ENCODE assay signal across 32 cellular contexts in genomic region chr10:104546756-104547155, GRCh38.
DNase-seq lines count a peak whose midpoint lies in the region; ATAC-seq, FAIRE-seq and TF ChIP-seq lines count a peak whose summit lies in the region.
"Had no signal": no experiment of that assay in that cellular context is flagged by ENCODE, and none has a peak within 500 bp of the region (broad histone marks: within the 10 kb centered on the region; RNA-seq: fewer than 3 reads in every experiment).

No MANE protein-coding gene starts in this region.

- H3K4me3 Mint-ChIP-seq in activated naive CD4-positive, alpha-beta T cell treated with anti-CD3 and anti-CD28 coated beads for 36 hours: no peak overlapping the region
- H3K4me3 Mint-ChIP-seq: activated CD4-positive, alpha-beta T cell treated with anti-CD3 and anti-CD28 coated beads, Interleukin-2, amount 10 ng/mL, durations not matched to agents 24 days and 14 days; HFFc6; naive thymus-derived CD4-positive, alpha-beta T cell had no signal

- no peak for TF ChIP-seq POLR2A in K562 (conservative IDR thresholded peaks at IDR 0.05)

- H3K9ac ChIP-seq in K562 (ENCODE audit: insufficient read depth in 1 of 2, low read depth in 2 of 2, low read length in 2 of 2): no peak overlapping the region

- H3K4me3 ChIP-seq in K562 (no peak overlapping the region), osteoblast (ENCODE audit: insufficient read depth, low read length) (no peak overlapping the region)
- H3K4me3 ChIP-seq: adrenal gland, body of pancreas, dorsolateral prefrontal cortex, smooth muscle cell, tibial nerve had no signal

- H3K27me3 ChIP-seq in K562 (ENCODE audit: control insufficient read depth in 2 of 2, insufficient read depth in 2 of 2, low read length in 2 of 2) (no peaks in the 10 kb centered on the region), osteoblast (ENCODE audit: insufficient read depth, low read length) (no peaks in the 10 kb centered on the region)
- H3K27me3 ChIP-seq: adrenal gland, BE2C, body of pancreas, tibial nerve had no signal

- no peak overlapping the region for H3K4me2 ChIP-seq in K562 (ENCODE audit: insufficient read depth, low read length)
- H3K4me2 ChIP-seq in osteoblast (ENCODE audit: insufficient read depth, low read length): no peak overlapping the region
- H3K4me2 ChIP-seq: smooth muscle cell had no signal

- TF ChIP-seq EP300 in K562 (IDR thresholded peaks at IDR 0.05; ENCODE audit: low read length): no peak

- POLR2A ChIA-PET in K562 (lab: Yijun Ruan, JAX): interaction anchor here (0.7 kb wide), 1 partner anchor 295 kb away, joined by 3 read pairs; no protein-coding TSS in a partner anchor

- in situ Hi-C loops in K562 (cut with MboI): no loop called here

- CTCF ChIA-PET in K562 (lab: Yijun Ruan, JAX; ENCODE audit: low intra/inter-chr PET ratio): no interaction called here
- CTCF ChIA-PET in activated naive CD4-positive, alpha-beta T cell treated with anti-CD3 and anti-CD28 coated beads for 36 hours (lab: Charles Lee): interaction anchor here (1.2 kb wide), 1 partner anchor 42 kb away, joined by 3 read pairs; no protein-coding TSS in a partner anchor

- peaks cover 7% of the 10 kb centered on the region for H3K27me3 Mint-ChIP-seq in activated naive CD4-positive, alpha-beta T cell treated with anti-CD3 and anti-CD28 coated beads for 36 hours (ENCODE audit: low read depth)
- H3K27me3 Mint-ChIP-seq: activated CD4-positive, alpha-beta T cell treated with anti-CD3 and anti-CD28 coated beads, Interleukin-2, amount 10 ng/mL, durations not matched to agents 24 days and 14 days had no signal

- H3K36me3 Mint-ChIP-seq in activated naive CD4-positive, alpha-beta T cell treated with anti-CD3 and anti-CD28 coated beads for 36 hours (ENCODE audit: low read depth): no peaks in the 10 kb centered on the region

- no peak overlapping the region for H2AFZ ChIP-seq in K562 (ENCODE audit: low read depth, low read length)
- no peak overlapping the region for H2AFZ ChIP-seq in osteoblast (ENCODE audit: low read length)

- 0 out of 3 replicates have a peak, but pooled peaks have one; percentile 51 for ATAC-seq in K562
- ATAC-seq: body of pancreas; left ventricle myocardium superior; naive thymus-derived CD4-positive, alpha-beta T cell; Right ventricle myocardium inferior had no signal

- no peak for FAIRE-seq in K562 (lab: Jason Lieb, UNC)
- FAIRE-seq: endothelial cell of umbilical vein, islet of Langerhans had no signal

- H3K4me1 ChIP-seq in K562 (replicated peaks in 1 of 2; ENCODE audit: control insufficient read depth in 2 of 2, insufficient read depth in 2 of 2, low read length in 2 of 2) (no peaks in the 10 kb centered on the region), osteoblast (ENCODE audit: insufficient read depth, low read length) (no peaks in the 10 kb centered on the region)
- H3K4me1 ChIP-seq: adrenal gland, BE2C, body of pancreas, tibial nerve had no signal

- DNase-seq in NOMO-1 treated with DMSO at 0.1 percent for 48 hours (lab: John Stamatoyannopoulos, UW; ENCODE audit: unreplicated experiment) (peak; percentile 1), NOMO-1 treated with dmso at 0.1 percent for 144 hours (lab: John Stamatoyannopoulos, UW; ENCODE audit: unreplicated experiment) (no peak), M059J (ENCODE audit: low read depth) (peak; percentile 6), K562 (ENCODE audit: extremely low read depth in 1 of 4, low spot score in 3 of 4) (no peak), osteoblast (ENCODE audit: insufficient read length, low spot score, missing footprints) (no peak), NCI-H1417 (lab: John Stamatoyannopoulos, UW) (no peak)
- DNase-seq in effector CD8-positive, alpha-beta T cell (lab: John Stamatoyannopoulos, UW): no peak
- DNase-seq in activated naive CD4-positive, alpha-beta T cell treated with anti-CD3 and anti-CD28 coated beads for 36 hours: no peak
- DNase-seq: activated CD4-positive, alpha-beta T cell treated with anti-CD3 and anti-CD28 coated beads, Interleukin-2, amount 10 ng/mL, durations not matched to agents 24 days and 14 days; activated naive CD4-positive, alpha-beta T cell treated with Interleukin-2 at 50 U/mL for 16 hours; activated T-cell treated with anti-CD3 and anti-CD28 coated beads, Interleukin-2, amount 50 U/mL, for 48 hours; BE2C; body of pancreas; DND-41; dorsolateral prefrontal cortex; HFFc6; left ventricle myocardium superior; midbrain; naive thymus-derived CD4-positive, alpha-beta T cell; NCI-H1092; NCI-H187; NCI-H526 treated with DMSO at 0.1 percent for 48 hours; OCI-M1; SW 1271; T-helper 9 cell had no signal

- no peaks in the 10 kb centered on the region for H3K79me2 ChIP-seq in K562 (ENCODE audit: control insufficient read depth, insufficient read depth, low read length)
- H3K79me2 ChIP-seq in osteoblast (ENCODE audit: insufficient read depth, low read length): no peaks in the 10 kb centered on the region

- H3K9me3 ChIP-seq in K562 (replicated peaks; ENCODE audit: control insufficient read depth, insufficient read depth, low read depth, low read length) (no peaks in the 10 kb centered on the region), osteoblast (ENCODE audit: low read depth, low read length) (no peaks in the 10 kb centered on the region)
- H3K9me3 ChIP-seq: adrenal gland, BE2C, body of pancreas, tibial nerve had no signal

- no peak overlapping the region for H3K27ac Mint-ChIP-seq in activated naive CD4-positive, alpha-beta T cell treated with anti-CD3 and anti-CD28 coated beads for 36 hours
- H3K27ac Mint-ChIP-seq: activated CD4-positive, alpha-beta T cell treated with anti-CD3 and anti-CD28 coated beads, Interleukin-2, amount 10 ng/mL, durations not matched to agents 24 days and 14 days; HFFc6; naive thymus-derived CD4-positive, alpha-beta T cell had no signal

- TF ChIP-seq CTCF in K562 (IDR thresholded peaks at IDR 0.05 in 2 of 3, conservative IDR thresholded peaks at IDR 0.05 in 1 of 3; ENCODE audit: insufficient read depth in 2 of 3, low read depth in 1 of 3, low read length in 3 of 3) (peak in 1 of 3 experiments; percentile 24; a peak in 1 of 6 replicates), osteoblast (IDR thresholded peaks at IDR 0.05; ENCODE audit: extremely low read depth, low read depth, low read length) (peak; percentile 11)

- no peaks in the 10 kb centered on the region for H3K4me1 Mint-ChIP-seq in activated naive CD4-positive, alpha-beta T cell treated with anti-CD3 and anti-CD28 coated beads for 36 hours (ENCODE audit: low read depth)
- H3K4me1 Mint-ChIP-seq: activated CD4-positive, alpha-beta T cell treated with anti-CD3 and anti-CD28 coated beads, Interleukin-2, amount 10 ng/mL, durations not matched to agents 24 days and 14 days; naive thymus-derived CD4-positive, alpha-beta T cell had no signal

- H3K36me3 ChIP-seq in K562 (ENCODE audit: control insufficient read depth, insufficient read depth, low read length) (no peaks in the 10 kb centered on the region), osteoblast (ENCODE audit: insufficient read depth, low read length) (no peaks in the 10 kb centered on the region)
- H3K36me3 ChIP-seq: adrenal gland, BE2C, tibial nerve had no signal

- H3K9me3 Mint-ChIP-seq in activated naive CD4-positive, alpha-beta T cell treated with anti-CD3 and anti-CD28 coated beads for 36 hours: no peaks in the 10 kb centered on the region
- H3K9me3 Mint-ChIP-seq: activated CD4-positive, alpha-beta T cell treated with anti-CD3 and anti-CD28 coated beads, Interleukin-2, amount 10 ng/mL, durations not matched to agents 24 days and 14 days; HFFc6 had no signal

- intact Hi-C loops in K562 (cut with micrococcal nuclease): no loop called here
- intact Hi-C loops in activated naive CD4-positive, alpha-beta T cell treated with anti-CD3 and anti-CD28 coated beads for 36 hours (cut with micrococcal nuclease): no loop called here

- 0% methylated on average over 1 of the region's 3 CpGs for WGBS in K562 (ENCODE audit: insufficient coverage, low coverage, missing lambda C conversion rate)

- no peak overlapping the region for H3K27ac ChIP-seq in K562 (ENCODE audit: extremely low read depth, low read depth, low read length)
- no peak overlapping the region for H3K27ac ChIP-seq in osteoblast (ENCODE audit: low read depth, low read length)
- H3K27ac ChIP-seq: adrenal gland, body of pancreas, dorsolateral prefrontal cortex, tibial nerve, VCaP had no signal

- TF ChIP-seq RAD21 in K562 (CRISPR knock-in tag; conservative IDR thresholded peaks at IDR 0.05 in 1 of 2, IDR thresholded peaks at IDR 0.05 in 1 of 2): no peak; a peak in 1 of 4 replicates

- H3K9me1 ChIP-seq in K562 (ENCODE audit: control insufficient read depth, insufficient read depth, low read length): no peaks in the 10 kb centered on the region

- H4K20me1 ChIP-seq in K562 (replicated peaks; ENCODE audit: control insufficient read depth, insufficient read depth, low read length): no peaks in the 10 kb centered on the region
- no peaks in the 10 kb centered on the region for H4K20me1 ChIP-seq in osteoblast (ENCODE audit: insufficient read depth, low read length)

- no TSS peak for BruUV-seq in K562 (replicated peaks; lab: Mats Ljungman, UMichigan)

TF ChIP-seq in K562, 482 proteins besides CTCF, POLR2A, EP300 and RAD21 (continues in another document):
- TF ChIP-seq ZNF184 (CRISPR knock-in tag; IDR thresholded peaks at IDR 0.05): no peak
- no peak for TF ChIP-seq HIVEP1 (CRISPR knock-in tag; IDR thresholded peaks at IDR 0.05)
- no peak for TF ChIP-seq ZNF277 (CRISPR knock-in tag; IDR thresholded peaks at IDR 0.05; ENCODE audit: borderline replicate concordance)
- TF ChIP-seq MAZ (CRISPR knock-in tag; conservative IDR thresholded peaks at IDR 0.05 in 1 of 2, IDR thresholded peaks at IDR 0.05 in 1 of 2): no peak
- no peak for TF ChIP-seq MAFK (IDR thresholded peaks at IDR 0.05; ENCODE audit: low read length)
- TF ChIP-seq ZKSCAN3 (CRISPR knock-in tag; IDR thresholded peaks at IDR 0.05): no peak
- no peak for TF ChIP-seq MAFF (IDR thresholded peaks at IDR 0.05; ENCODE audit: low read length)

Comparison
In these comparisons a context has a peak if more than half of its experiments do, and no peak if none do; other contexts are left out.
1. DNase-seq: peak in NOMO-1 treated with DMSO at 0.1 percent for 48 hours (single experiment) and M059J (single experiment); none in NOMO-1 treated with dmso at 0.1 percent for 144 hours (single experiment), K562 (0 of 4), osteoblast (single experiment), effector CD8-positive, alpha-beta T cell (single experiment), NCI-H1417 (0 of 3) and activated naive CD4-positive, alpha-beta T cell treated with anti-CD3 and anti-CD28 coated beads for 36 hours (single experiment).